ENCODE assay signal across 8 cellular contexts in the genomic region with DNA sequence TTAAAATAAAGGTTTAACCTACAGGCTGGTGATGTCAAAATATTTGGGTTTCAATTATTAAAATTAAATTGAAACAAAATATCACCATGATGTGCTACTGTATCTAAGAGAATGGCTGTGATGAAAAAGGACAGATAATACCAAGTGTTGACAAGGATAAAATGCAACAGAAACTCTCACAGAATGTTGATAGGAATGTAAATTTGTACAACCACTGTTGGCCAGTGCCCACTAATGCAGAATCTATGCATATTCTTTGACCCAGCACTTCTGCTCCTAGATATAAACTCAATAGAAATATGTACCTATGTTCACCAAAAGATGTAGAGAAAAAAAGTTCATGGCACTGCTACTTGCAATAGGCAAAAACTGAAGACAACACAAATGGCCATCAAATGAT. TPM values are rescaled to one million over a fixed set of nuclear protein-coding genes. Genes with fewer than 3 reads are reported as not detected.
"Had no signal": no experiment of that assay in that cellular context is flagged by ENCODE, and none has a peak within 500 bp of the region (broad histone marks: within the 10 kb centered on the region; RNA-seq: fewer than 3 reads in every experiment).

No MANE protein-coding gene starts in this region.

- H3K4me3 ChIP-seq: K562 had no signal

- H3K27ac ChIP-seq: HL-60, KMS-11 had no signal

- FAIRE-seq: HTR-8/SVneo, K562 had no signal

- H3K9ac ChIP-seq: KMS-11 had no signal

- H3K4me2 ChIP-seq: KMS-11 had no signal

- DNase-seq: IMR-90, KBM-7, KG1 had no signal

- ATAC-seq: K562 had no signal

RNA-seq across cellular contexts. Expression of a gene that starts 41.1 kb away (rescaled TPM):
- polyA plus RNA-seq: IgD-negative memory B cell had no signal
